19 cellular contexts compared by ENCODE assay signal in genomic region chr21:28138272-28138671, GRCh38.
DNase-seq lines count a peak whose midpoint lies in the region; ATAC-seq and TF ChIP-seq lines count a peak whose summit lies in the region.
"Had no signal": no experiment of that assay in that cellular context is flagged by ENCODE, and none has a peak within 500 bp of the region (broad histone marks: within the 10 kb centered on the region; RNA-seq: fewer than 3 reads in every experiment).

No MANE protein-coding gene starts in this region.

- no peak overlapping the region for H3K9ac ChIP-seq in colonic mucosa (ENCODE audit: low read depth in 2 of 2, low read length in 2 of 2)

- H3K27me3 ChIP-seq in colonic mucosa, result no peaks in the 10 kb centered on the region
- H3K27me3 ChIP-seq: SJSA1 had no signal

- DNase-seq in AG10803 (ENCODE audit: low read depth) (peak; percentile 65), LHCN-M2 (ENCODE audit: low read depth) (peak; percentile 77), fibroblast of villous mesenchyme (ENCODE audit: low read depth) (peak; percentile 59), RPMI8226 (no peak), colonic mucosa (no peak), DMS79 (lab: John Stamatoyannopoulos, UW) (no peak)
- DNase-seq: C1 segment of cervical spinal cord; CD8-positive, alpha-beta memory T cell; HCEC 1CT; MV-4-11; NCI-H1417; NCI-H187; NCI-H2107; NCI-H2227 treated with DMSO at 0.1 percent for 48 hours; NCI-H510A treated with DMSO at 0.1 percent for 48 hours; NCI-H82 had no signal

- H3K27ac ChIP-seq in colonic mucosa, result no peak overlapping the region
- H3K27ac ChIP-seq: SJSA1 had no signal

- H3K4me1 ChIP-seq in colonic mucosa, result no peaks in the 10 kb centered on the region

- TF ChIP-seq CTCF in AG10803 (conservative IDR thresholded peaks at IDR 0.05; ENCODE audit: low read length), result no peak
- TF ChIP-seq CTCF in fibroblast of villous mesenchyme (IDR thresholded peaks at IDR 0.05; ENCODE audit: insufficient read depth, low read depth, low read length), result no peak
- no peak for TF ChIP-seq CTCF in colonic mucosa (IDR thresholded peaks at IDR 0.05)

- no peaks in the 10 kb centered on the region for H3K9me3 ChIP-seq in colonic mucosa

- H3K4me3 ChIP-seq in AG10803 (ENCODE audit: low read length) (no peak overlapping the region), fibroblast of villous mesenchyme (ENCODE audit: low read depth, low read length) (no peak overlapping the region), colonic mucosa (no peak overlapping the region)
- H3K4me3 ChIP-seq: SJSA1 had no signal

- intact Hi-C loops in colonic mucosa (cut with DNase I), result no loop called here

- no peaks in the 10 kb centered on the region for H3K36me3 ChIP-seq in colonic mucosa
- H3K36me3 ChIP-seq: SJSA1 had no signal

- ATAC-seq in SK-N-SH treated with all-trans-retinoic acid at 6 μM for 48 hours (no peak), GM19452 (IDR thresholded peaks at IDR 0.05; ENCODE audit: unreplicated experiment) (no peak)

TF ChIP-seq in SK-N-SH treated with all-trans-retinoic acid at 6 μM for 48 hours, 23 proteins besides CTCF, POLR2A, EP300 and RAD21:
- TF ChIP-seq TOX (CRISPR knock-in tag; IDR thresholded peaks at IDR 0.05; ENCODE audit: borderline replicate concordance) (no peak), POU6F1 (CRISPR knock-in tag; IDR thresholded peaks at IDR 0.05; ENCODE audit: borderline replicate concordance, low read depth) (peak; percentile 70; the same call in 1 of the 2 replicates), TCF4 (CRISPR knock-in tag; IDR thresholded peaks at IDR 0.05; ENCODE audit: borderline replicate concordance) (peak; percentile 85), ESRRG (CRISPR knock-in tag; IDR thresholded peaks at IDR 0.05) (peak; percentile 93), CREB5 (CRISPR knock-in tag; IDR thresholded peaks at IDR 0.05; ENCODE audit: low read depth) (peak; percentile 85; the same call in 1 of the 2 replicates), CSDC2 (CRISPR knock-in tag; IDR thresholded peaks at IDR 0.05) (0 out of 2 replicates have a peak, but pooled peaks have one; percentile 22), ZNF70 (CRISPR knock-in tag; IDR thresholded peaks at IDR 0.05) (no peak), PATZ1 (CRISPR knock-in tag; IDR thresholded peaks at IDR 0.05; ENCODE audit: borderline replicate concordance) (peak; percentile 78; the same call in 1 of the 2 replicates), PPARA (CRISPR knock-in tag; IDR thresholded peaks at IDR 0.05; ENCODE audit: borderline replicate concordance) (no peak), TSHZ2 (CRISPR knock-in tag; IDR thresholded peaks at IDR 0.05) (peak; percentile 77), ARNTL (CRISPR knock-in tag; IDR thresholded peaks at IDR 0.05; ENCODE audit: borderline replicate concordance, low read depth) (no peak; the same call in 1 of the 2 replicates), ISL1 (CRISPR knock-in tag; IDR thresholded peaks at IDR 0.05) (peak; percentile 99), BACH2 (CRISPR knock-in tag; IDR thresholded peaks at IDR 0.05; ENCODE audit: borderline replicate concordance) (no peak), ZNF565 (CRISPR knock-in tag; conservative IDR thresholded peaks at IDR 0.05; ENCODE audit: low read depth) (0 out of 2 replicates have a peak, but pooled peaks have one; percentile 31), ZFP3 (CRISPR knock-in tag; IDR thresholded peaks at IDR 0.05) (peak; percentile 82), GLIS3 (CRISPR knock-in tag; IDR thresholded peaks at IDR 0.05) (no peak; the same call in 1 of the 2 replicates), CSRNP3 (CRISPR knock-in tag; IDR thresholded peaks at IDR 0.05) (peak; percentile 94), OSR1 (CRISPR knock-in tag; IDR thresholded peaks at IDR 0.05) (no peak), ZNF8 (CRISPR knock-in tag; IDR thresholded peaks at IDR 0.05) (peak; percentile 48), RARB (CRISPR knock-in tag; IDR thresholded peaks at IDR 0.05) (no peak), SNAI2 (CRISPR knock-in tag; IDR thresholded peaks at IDR 0.05) (peak; percentile 98), ZC3H10 (CRISPR knock-in tag; IDR thresholded peaks at IDR 0.05) (0 out of 2 replicates have a peak, but pooled peaks have one; percentile 20), ZFP30 (CRISPR knock-in tag; IDR thresholded peaks at IDR 0.05) (0 out of 2 replicates have a peak, but pooled peaks have one; percentile 5)
TF ChIP-seq in SK-N-SH treated with all-trans-retinoic acid at 6 μM for 48 hours: peak in this region for 15.

Comparison
In these comparisons a context has a peak if more than half of its experiments do, and no peak if none do; other contexts are left out.
1. DNase-seq: peak in AG10803 (single experiment), LHCN-M2 (single experiment) and fibroblast of villous mesenchyme (single experiment); none in RPMI8226 (single experiment), colonic mucosa (single experiment) and DMS79 (single experiment).